Comparison of ENCODE assay signal across 13 cellular contexts in genomic region chr6:82711992-82712788, GRCh38.
A peak's percentile ranks its signal among the peaks of the same experiment; 100 is the strongest.
DNase-seq lines count a peak whose midpoint lies in the region; ATAC-seq and TF ChIP-seq lines count a peak whose summit lies in the region.
"Had no signal": no experiment of that assay in that cellular context is flagged by ENCODE, and none has a peak within 500 bp of the region (broad histone marks: within the 10 kb centered on the region; RNA-seq: fewer than 3 reads in every experiment).

No MANE protein-coding gene starts in this region.

- no peaks in the 10 kb centered on the region for H3K79me2 ChIP-seq in osteoblast (ENCODE audit: insufficient read depth, low read length)

- H3K9me3 ChIP-seq in osteoblast (ENCODE audit: low read depth, low read length): no peaks in the 10 kb centered on the region

- H2AFZ ChIP-seq in osteoblast (ENCODE audit: low read length): peak overlapping the region; percentile 15

- DNase-seq in GM03348 (ENCODE audit: low spot score) (peak; percentile 63), WTC11 (ENCODE audit: low spot score) (no peak), fibroblast of villous mesenchyme (ENCODE audit: low read depth) (peak; percentile 3), osteoblast (ENCODE audit: insufficient read length, low spot score, missing footprints) (no peak), NCI-H146 (lab: John Stamatoyannopoulos, UW) (no peak), DMS153 (lab: John Stamatoyannopoulos, UW) (no peak), foreskin melanocyte (no peak)
- DNase-seq: effector memory CD8-positive, alpha-beta T cell; naive thymus-derived CD4-positive, alpha-beta T cell; NCI-H2081 treated with DMSO at 0.1 percent for 48 hours had no signal

- peaks cover 37% of the 10 kb centered on the region for H3K36me3 Mint-ChIP-seq in WTC11
- H3K36me3 Mint-ChIP-seq: activated naive CD8-positive, alpha-beta T cell had no signal

- H3K27ac Mint-ChIP-seq in WTC11: no peak overlapping the region
- H3K27ac Mint-ChIP-seq: activated naive CD8-positive, alpha-beta T cell; effector memory CD8-positive, alpha-beta T cell; naive thymus-derived CD4-positive, alpha-beta T cell had no signal

- H3K4me3 ChIP-seq in fibroblast of villous mesenchyme (ENCODE audit: low read depth, low read length) (no peak overlapping the region), osteoblast (ENCODE audit: insufficient read depth, low read length) (no peak overlapping the region)

- peak overlapping the region; percentile 14 for H3K4me2 ChIP-seq in osteoblast (ENCODE audit: insufficient read depth, low read length)

- no peaks in the 10 kb centered on the region for H4K20me1 ChIP-seq in osteoblast (ENCODE audit: insufficient read depth, low read length)

- H3K27ac ChIP-seq in osteoblast (ENCODE audit: low read depth, low read length): no peak overlapping the region
- H3K27ac ChIP-seq: C4-2B had no signal

- peaks cover 4% of the 10 kb centered on the region for H3K4me1 ChIP-seq in osteoblast (ENCODE audit: insufficient read depth, low read length)

- CTCF ChIA-PET in WTC11 (lab: Charles Lee): interaction anchor here (0.5 to 1.9 kb wide), 14 partner anchors 9 to 1349 kb away, joined by 3 to 8 read pairs (median 4); partner anchors contain the start of genes TPBG and UBE3D

- peaks cover 45% of the 10 kb centered on the region for H3K9me3 Mint-ChIP-seq in WTC11
- H3K9me3 Mint-ChIP-seq: effector memory CD8-positive, alpha-beta T cell had no signal

- H3K4me3 Mint-ChIP-seq in WTC11: no peak overlapping the region
- H3K4me3 Mint-ChIP-seq: activated naive CD8-positive, alpha-beta T cell; effector memory CD8-positive, alpha-beta T cell; naive thymus-derived CD4-positive, alpha-beta T cell had no signal

- POLR2A ChIA-PET in WTC11 (lab: Charles Lee): no interaction called here

- no peak for TF ChIP-seq CTCF in WTC11 (IDR thresholded peaks at IDR 0.05)
- TF ChIP-seq CTCF in fibroblast of villous mesenchyme (IDR thresholded peaks at IDR 0.05; ENCODE audit: insufficient read depth, low read depth, low read length): no peak
- no peak for TF ChIP-seq CTCF in osteoblast (IDR thresholded peaks at IDR 0.05; ENCODE audit: extremely low read depth, low read depth, low read length)

- peaks cover 5% of the 10 kb centered on the region; the same call in 1 of the 2 replicates for H3K27me3 Mint-ChIP-seq in WTC11 (ENCODE audit: low read depth)

- H3K27me3 ChIP-seq in osteoblast (ENCODE audit: insufficient read depth, low read length): no peaks in the 10 kb centered on the region

- no peaks in the 10 kb centered on the region for H3K36me3 ChIP-seq in osteoblast (ENCODE audit: insufficient read depth, low read length)

- peaks cover 4% of the 10 kb centered on the region for H3K4me1 Mint-ChIP-seq in WTC11
- H3K4me1 Mint-ChIP-seq: naive thymus-derived CD4-positive, alpha-beta T cell had no signal

- no peak; the same call in 1 of the 2 replicates for ATAC-seq in WTC11
- ATAC-seq in GM19395 (IDR thresholded peaks at IDR 0.05; ENCODE audit: unreplicated experiment): no peak
- ATAC-seq: effector memory CD8-positive, alpha-beta T cell; naive thymus-derived CD4-positive, alpha-beta T cell had no signal

TF ChIP-seq in WTC11, 78 proteins besides CTCF, POLR2A, EP300 and RAD21:
- TF ChIP-seq USF2 (CRISPR knock-in tag; IDR thresholded peaks at IDR 0.05) (peak; percentile 34; the same call in 1 of the 2 replicates), PRDM15 (CRISPR knock-in tag; IDR thresholded peaks at IDR 0.05) (no peak), CREM (CRISPR knock-in tag; IDR thresholded peaks at IDR 0.05) (no peak)

Comparison
In these comparisons a context has a peak if more than half of its experiments do, and no peak if none do; other contexts are left out.
1. DNase-seq: peak in GM03348 (single experiment) and fibroblast of villous mesenchyme (single experiment); none in WTC11 (single experiment), osteoblast (single experiment), NCI-H146 (single experiment), DMS153 (single experiment) and foreskin melanocyte (single experiment).